Comparison of ENCODE assay signal across 23 cellular contexts in genomic region chr12:81205394-81205793, GRCh38.
"Had no signal": no experiment of that assay in that cellular context is flagged by ENCODE, and none has a peak within 500 bp of the region (broad histone marks: within the 10 kb centered on the region; RNA-seq: fewer than 3 reads in every experiment).

No MANE protein-coding gene starts in this region.

- H3K27ac Mint-ChIP-seq: immature natural killer cell; memory B cell; mesothelial cell of epicardium; natural killer cell treated with Interleukin-12 subunit alpha and Interleukin-12 subunit beta and Interleukin-15 and Interleukin-18, amount 100 ng/mL, for 72 hours had no signal

- ATAC-seq: gastrocnemius medialis; lower lobe of right lung; natural killer cell treated with Interleukin-12 subunit alpha and Interleukin-12 subunit beta and Interleukin-15 and Interleukin-18, amount 100 ng/mL, for 72 hours; pancreas; right cardiac atrium had no signal

- H3K36me3 Mint-ChIP-seq: immature natural killer cell; memory B cell; natural killer cell treated with Interleukin-12 subunit alpha and Interleukin-12 subunit beta and Interleukin-15 and Interleukin-18, amount 100 ng/mL, for 72 hours had no signal

- H3K4me1 Mint-ChIP-seq: immature natural killer cell, memory B cell had no signal

- H3K4me3 Mint-ChIP-seq: immature natural killer cell; memory B cell; mesothelial cell of epicardium; natural killer cell treated with Interleukin-12 subunit alpha and Interleukin-12 subunit beta and Interleukin-15 and Interleukin-18, amount 100 ng/mL, for 72 hours had no signal

- H3K36me3 ChIP-seq: esophagus muscularis mucosa, gastrocnemius medialis, left ventricle myocardium inferior, lower lobe of right lung, pancreas, stomach, thoracic aorta, transverse colon had no signal

- H3K27me3 Mint-ChIP-seq: memory B cell; natural killer cell treated with Interleukin-12 subunit alpha and Interleukin-12 subunit beta and Interleukin-15 and Interleukin-18, amount 100 ng/mL, for 72 hours; progenitor cell of endocrine pancreas had no signal

- H3K4me3 ChIP-seq: esophagus muscularis mucosa, gastrocnemius medialis, left ventricle myocardium inferior, lower lobe of right lung, pancreas, stomach, thoracic aorta, transverse colon had no signal

- H3K27me3 ChIP-seq: esophagus muscularis mucosa, gastrocnemius medialis, pancreas, stomach, transverse colon had no signal

- H3K27ac ChIP-seq: epithelial cell of prostate, esophagus muscularis mucosa, gastrocnemius medialis, left ventricle myocardium inferior, lower lobe of right lung, pancreas, stomach, thoracic aorta, transverse colon had no signal

- H3K9me3 Mint-ChIP-seq: mesothelial cell of epicardium had no signal

- H3K4me1 ChIP-seq: pancreas had no signal

- DNase-seq: cortex of kidney; effector memory CD4-positive, alpha-beta T cell; gastrocnemius medialis; glutamatergic neuron; immature natural killer cell; left ventricle myocardium inferior; lower lobe of right lung; occipital lobe; pancreas; right cardiac atrium; small intestine; stimulated activated CD4-positive, alpha-beta T cell treated with anti-CD3 and anti-CD28 coated beads, Interleukin-12 subunit alpha, Interleukin-12 subunit beta, amount 100 ng/mL, for 4 hours; stimulated activated naive CD4-positive, alpha-beta T cell; stomach; substantia nigra; transverse colon had no signal

- H3K9me3 ChIP-seq: esophagus muscularis mucosa, gastrocnemius medialis, left ventricle myocardium inferior, lower lobe of right lung, pancreas, stomach, thoracic aorta, transverse colon had no signal
